19 cellular contexts compared by ENCODE assay signal in genomic region chrX:148382983-148383382, GRCh38.
"Had no signal": no experiment of that assay in that cellular context is flagged by ENCODE, and none has a peak within 500 bp of the region (broad histone marks: within the 10 kb centered on the region; RNA-seq: fewer than 3 reads in every experiment).

No MANE protein-coding gene starts in this region.

- ATAC-seq: mucosa of descending colon; naive thymus-derived CD8-positive, alpha-beta T cell; stimulated activated effector memory CD8-positive, alpha-beta T cell treated with anti-CD3 and anti-CD28 coated beads, Interleukin-12 subunit alpha, Interleukin-12 subunit beta, amount 100 ng/mL, for 72 hours; T-helper 17 cell had no signal

- H3K27me3 Mint-ChIP-seq: activated B cell treated with CpG ODN at 0.5 μM for 24 hours; activated CD4-positive, alpha-beta T cell treated with anti-CD3 and anti-CD28 coated beads, Interleukin-2, amount 10 ng/mL, durations not matched to agents 7 days and 5 days; naive thymus-derived CD8-positive, alpha-beta T cell; T-helper 17 cell had no signal

- H3K4me3 ChIP-seq: adrenal gland, dorsolateral prefrontal cortex, left ventricle myocardium inferior, mucosa of descending colon, thoracic aorta had no signal

- H3K4me3 Mint-ChIP-seq: activated B cell treated with CpG ODN at 0.5 μM for 24 hours; activated CD4-positive, alpha-beta T cell treated with anti-CD3 and anti-CD28 coated beads, Interleukin-2, amount 10 ng/mL, durations not matched to agents 7 days and 5 days; activated naive CD4-positive, alpha-beta T cell treated with anti-CD3 and anti-CD28 coated beads for 36 hours; activated T-helper 1 cell treated with anti-CD3 and anti-CD28 coated beads, Interleukin-12 subunit alpha, Interleukin-12 subunit beta, Interleukin-2, Interleukin-4 antibody, amounts not matched to agents 30 ng/mL and 10 ng/mL and 1 ng/mL, durations not matched to agents 14 hours and 24 hours and 36 hours; naive thymus-derived CD8-positive, alpha-beta T cell; stimulated activated effector memory CD8-positive, alpha-beta T cell treated with anti-CD3 and anti-CD28 coated beads, Interleukin-12 subunit alpha, Interleukin-12 subunit beta, amount 100 ng/mL, for 72 hours; T-helper 17 cell had no signal

- H3K9me3 Mint-ChIP-seq: activated B cell treated with CpG ODN at 0.5 μM for 24 hours; activated T-helper 1 cell treated with anti-CD3 and anti-CD28 coated beads, Interleukin-12 subunit alpha, Interleukin-12 subunit beta, Interleukin-2, Interleukin-4 antibody, amounts not matched to agents 30 ng/mL and 10 ng/mL and 1 ng/mL, durations not matched to agents 14 hours and 24 hours and 36 hours; stimulated activated effector memory CD8-positive, alpha-beta T cell treated with anti-CD3 and anti-CD28 coated beads, Interleukin-12 subunit alpha, Interleukin-12 subunit beta, amount 100 ng/mL, for 72 hours had no signal

- H3K27ac ChIP-seq: adrenal gland, dorsolateral prefrontal cortex, left ventricle myocardium inferior, thoracic aorta had no signal

- DNase-seq: activated B cell treated with CpG ODN at 0.5 μM for 24 hours; activated CD4-positive, alpha-beta T cell treated with anti-CD3 and anti-CD28 coated beads, Interleukin-2, amount 10 ng/mL, durations not matched to agents 7 days and 5 days; activated naive CD4-positive, alpha-beta T cell treated with anti-CD3 and anti-CD28 coated beads for 36 hours; adrenal gland; dorsolateral prefrontal cortex; erythroblast; kidney; left ventricle myocardium inferior; mucosa of descending colon; naive thymus-derived CD8-positive, alpha-beta T cell; nucleus accumbens; posterior cingulate gyrus; stimulated activated CD4-positive, alpha-beta T cell treated with anti-CD3 and anti-CD28 coated beads, Interleukin-12 subunit alpha, Interleukin-12 subunit beta, amount 100 ng/mL, for 4 hours; stimulated activated CD4-positive, alpha-beta T cell treated with anti-CD3 and anti-CD28 coated beads, Interleukin-2, amount 100 ng/mL, for 24 hours; T-helper 17 cell had no signal

- H3K36me3 ChIP-seq: adrenal gland, left ventricle myocardium inferior, thoracic aorta had no signal

- H3K9me3 ChIP-seq: adrenal gland, left ventricle myocardium inferior, mucosa of descending colon, thoracic aorta had no signal

- H3K27ac Mint-ChIP-seq: activated CD4-positive, alpha-beta T cell treated with anti-CD3 and anti-CD28 coated beads, Interleukin-2, amount 10 ng/mL, durations not matched to agents 7 days and 5 days; activated naive CD4-positive, alpha-beta T cell treated with anti-CD3 and anti-CD28 coated beads for 36 hours; activated T-helper 1 cell treated with anti-CD3 and anti-CD28 coated beads, Interleukin-12 subunit alpha, Interleukin-12 subunit beta, Interleukin-2, Interleukin-4 antibody, amounts not matched to agents 30 ng/mL and 10 ng/mL and 1 ng/mL, durations not matched to agents 14 hours and 24 hours and 36 hours; stimulated activated effector memory CD8-positive, alpha-beta T cell treated with anti-CD3 and anti-CD28 coated beads, Interleukin-12 subunit alpha, Interleukin-12 subunit beta, amount 100 ng/mL, for 72 hours; T-helper 17 cell had no signal

- H3K4me1 ChIP-seq: adrenal gland, left ventricle myocardium inferior had no signal

- H3K36me3 Mint-ChIP-seq: naive thymus-derived CD8-positive, alpha-beta T cell; stimulated activated effector memory CD8-positive, alpha-beta T cell treated with anti-CD3 and anti-CD28 coated beads, Interleukin-12 subunit alpha, Interleukin-12 subunit beta, amount 100 ng/mL, for 72 hours had no signal

- FAIRE-seq: kidney, urothelium cell line had no signal
